In the genomic region with DNA sequence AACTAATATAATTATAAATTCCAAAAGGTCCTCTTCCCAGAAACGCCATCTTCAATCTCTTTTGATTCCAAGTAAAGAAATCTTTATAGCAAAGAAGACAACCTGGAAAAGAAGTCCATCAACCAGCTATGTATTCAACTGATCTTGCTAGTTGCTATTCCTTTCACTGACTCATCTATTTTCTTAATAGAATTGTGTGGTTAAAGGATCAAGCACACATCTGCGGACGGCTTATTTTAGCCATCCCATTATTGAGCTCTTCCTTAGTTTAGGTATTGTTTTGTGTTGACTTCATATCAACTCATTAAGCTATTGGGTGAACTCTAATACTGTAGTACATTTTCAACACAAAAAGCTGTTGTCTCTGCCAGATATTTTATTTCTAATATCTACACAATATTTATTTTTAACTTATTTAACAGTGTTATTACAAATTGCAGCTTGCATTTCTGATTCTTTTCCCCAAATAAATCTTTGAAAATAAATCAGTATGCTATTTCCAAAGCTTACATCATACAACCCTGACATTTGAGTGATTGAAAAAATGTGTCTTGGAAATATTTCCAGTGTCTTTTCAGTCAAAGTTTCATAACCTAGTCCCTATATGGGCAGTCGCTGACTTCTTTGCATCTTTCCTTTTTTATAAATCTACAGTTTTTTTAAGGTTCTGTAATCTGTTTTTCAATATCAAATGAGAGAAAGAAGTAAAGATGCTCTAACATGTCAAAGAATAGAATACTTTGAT, we compare ENCODE assay signal across 14 cellular contexts.
A peak's percentile ranks its signal among the peaks of the same experiment; 100 is the strongest.
DNase-seq lines count a peak whose midpoint lies in the region; TF ChIP-seq lines count a peak whose summit lies in the region.
"Had no signal": no experiment of that assay in that cellular context is flagged by ENCODE, and none has a peak within 500 bp of the region (broad histone marks: within the 10 kb centered on the region; RNA-seq: fewer than 3 reads in every experiment).

No MANE protein-coding gene starts in this region.

- H3K4me3 ChIP-seq in WERI-Rb-1 (ENCODE audit: low read depth, low read length) = no peak overlapping the region
- H3K4me3 ChIP-seq: HAP-1 had no signal

- no peaks in the 10 kb centered on the region for H3K27me3 ChIP-seq in WERI-Rb-1 (ENCODE audit: insufficient read depth, low read depth, severe bottlenecking)

- H3K36me3 ChIP-seq in WERI-Rb-1 = no peaks in the 10 kb centered on the region
- H3K36me3 ChIP-seq: HAP-1 had no signal

- DNase-seq in NCI-H82 (lab: John Stamatoyannopoulos, UW) (peak; percentile 30), NCI-H82 treated with DMSO at 0.1 percent for 48 hours (lab: John Stamatoyannopoulos, UW; ENCODE audit: unreplicated experiment) (no peak), dedifferentiated amniotic fluid mesenchymal stem cell (ENCODE audit: extremely low spot score) (peak; percentile 71), fibroblast of the conjunctiva (ENCODE audit: low read depth) (peak; percentile 74), non-pigmented ciliary epithelial cell (ENCODE audit: low read depth) (peak; percentile 1), NCI-H2171 treated with DMSO at 0.1 percent for 48 hours (lab: John Stamatoyannopoulos, UW) (no peak), WERI-Rb-1 (no peak), OCI-M1 (lab: John Stamatoyannopoulos, UW) (no peak)
- DNase-seq: Caco-2; CD8-positive, alpha-beta T cell; DND-41; GDM1 had no signal

- no peak for TF ChIP-seq CTCF in WERI-Rb-1 (IDR thresholded peaks at IDR 0.05; ENCODE audit: low read depth, low read length)

- no peaks in the 10 kb centered on the region for H3K9me3 ChIP-seq in WERI-Rb-1 (ENCODE audit: severe bottlenecking)
- H3K9me3 ChIP-seq: Caco-2, HAP-1 had no signal

- no peak overlapping the region for H3K27ac ChIP-seq in WERI-Rb-1
- H3K27ac ChIP-seq: 22Rv1 had no signal

Comparison
In these comparisons a context has a peak if more than half of its experiments do, and no peak if none do; other contexts are left out.
1. DNase-seq: peak in NCI-H82 (single experiment), dedifferentiated amniotic fluid mesenchymal stem cell (single experiment), fibroblast of the conjunctiva (single experiment) and non-pigmented ciliary epithelial cell (single experiment); none in NCI-H82 treated with DMSO at 0.1 percent for 48 hours (single experiment), NCI-H2171 treated with DMSO at 0.1 percent for 48 hours (single experiment), WERI-Rb-1 (single experiment) and OCI-M1 (single experiment).